Comparison of ENCODE assay signal across 13 cellular contexts in the genomic region with DNA sequence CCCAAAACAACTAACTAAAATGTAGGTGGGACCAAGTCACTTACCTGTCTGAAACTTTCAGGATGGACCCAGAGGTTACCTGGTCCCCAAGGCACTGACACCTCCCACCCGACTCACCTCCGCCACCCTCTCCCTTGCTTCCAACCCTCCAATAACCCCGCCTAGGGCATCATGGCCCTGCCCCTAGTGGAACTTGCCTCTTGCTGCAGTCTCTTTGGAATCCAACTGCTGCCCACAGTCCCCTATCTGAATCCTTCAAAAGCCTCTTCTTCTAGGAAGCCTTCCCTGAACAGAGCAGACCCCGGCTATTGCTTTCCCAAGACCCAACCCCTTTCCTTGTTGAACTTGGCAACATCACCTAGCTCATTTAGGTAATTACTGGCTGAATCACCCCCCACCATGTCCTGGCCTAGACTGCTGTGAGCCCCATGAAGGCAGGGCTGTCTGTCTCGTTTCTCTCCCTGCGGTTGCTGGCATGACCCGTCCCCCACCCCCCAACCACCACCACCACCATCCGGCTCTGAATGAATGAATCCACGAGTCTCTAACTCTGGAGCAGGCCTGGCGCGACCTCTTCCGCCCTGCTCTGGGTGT. TPM values are rescaled to one million over a fixed set of nuclear protein-coding genes. Genes with fewer than 3 reads are reported as not detected.
DNase-seq lines count a peak whose midpoint lies in the region; ATAC-seq and TF ChIP-seq lines count a peak whose summit lies in the region.
"Had no signal": no experiment of that assay in that cellular context is flagged by ENCODE, and none has a peak within 500 bp of the region (broad histone marks: within the 10 kb centered on the region; RNA-seq: fewer than 3 reads in every experiment).

No MANE protein-coding gene starts in this region.

- H3F3A ChIP-seq in MM.1S (ENCODE audit: insufficient read depth, low read length) (no peaks in the 10 kb centered on the region), GM23248 (ENCODE audit: insufficient read depth) (no peaks in the 10 kb centered on the region)

- WGBS in psoas muscle, 3 donors = 83 to 85% (median 84%) methylated on average over 12 of the region's 12 CpGs
- WGBS in GM23248 (ENCODE audit: low coverage in 1 of 2, low lambda C conversion rate in 2 of 2, missing lambda C conversion rate in 2 of 2), 2 experiments = 76 to 84% methylated on average over 7 to 12 of the region's 12 CpGs

- H3K27me3 Mint-ChIP-seq in neural crest cell (ENCODE audit: low read depth) = no peaks in the 10 kb centered on the region

- no peaks in the 10 kb centered on the region for H3K9me3 ChIP-seq in MM.1S (replicated peaks; ENCODE audit: insufficient read depth, low read length)
- no peaks in the 10 kb centered on the region for H3K9me3 ChIP-seq in psoas muscle
- no peaks in the 10 kb centered on the region for H3K9me3 ChIP-seq in GM23248 (ENCODE audit: low read depth)
- H3K9me3 ChIP-seq: sigmoid colon had no signal

- TF ChIP-seq CTCF in GM12865 (IDR thresholded peaks at IDR 0.05; ENCODE audit: insufficient read depth, low read depth, low read length, missing control alignments) (peak; percentile 27), MM.1S (IDR thresholded peaks at IDR 0.05; ENCODE audit: low read length) (peak; percentile 16; the same call in 1 of the 2 replicates), cardiac fibroblast (IDR thresholded peaks at IDR 0.05; ENCODE audit: low read depth, low read length) (peak; percentile 36), neural crest cell (conservative IDR thresholded peaks at IDR 0.05) (peak; percentile 46), psoas muscle (IDR thresholded peaks at IDR 0.05) (no peak)

- H3K27me3 ChIP-seq in MM.1S (replicated peaks; ENCODE audit: insufficient read depth, low read length) (peaks cover 21% of the 10 kb centered on the region), psoas muscle (ENCODE audit: insufficient read depth in 3 of 3, low read length in 2 of 3) (peaks cover 0 to 22% (median 15%) of the 10 kb centered on the region in 3 donors), GM23248 (replicated peaks; ENCODE audit: insufficient read depth) (no peaks in the 10 kb centered on the region)

- H3K4me3 ChIP-seq in GM12865 (ENCODE audit: low read depth, low read length) (no peak overlapping the region), MM.1S (ENCODE audit: low read length) (no peak overlapping the region), cardiac fibroblast (replicated peaks in 1 of 2; ENCODE audit: low read depth in 2 of 2, low read length in 2 of 2) (no peak overlapping the region), psoas muscle (no peak overlapping the region), GM23248 (no peak overlapping the region)
- H3K4me3 ChIP-seq: sigmoid colon had no signal

- H3K27ac ChIP-seq in MM.1S (ENCODE audit: low read length) (no peak overlapping the region), psoas muscle (no peak overlapping the region), GM23248 (no peak overlapping the region)
- H3K27ac ChIP-seq: sigmoid colon had no signal

- H3K9ac ChIP-seq in MM.1S (ENCODE audit: low read length) = no peak overlapping the region
- H3K9ac ChIP-seq in GM23248 = no peak overlapping the region

- H3K79me2 ChIP-seq in MM.1S (ENCODE audit: low read length) (no peaks in the 10 kb centered on the region), GM23248 (ENCODE audit: insufficient read depth) (no peaks in the 10 kb centered on the region)

- intact Hi-C loops in psoas muscle (cut with DNase I) = no loop called here

- in situ Hi-C loops in GM23248 (cut with MboI) = no loop called here

- H3K4me1 ChIP-seq in MM.1S (ENCODE audit: low read length) (no peaks in the 10 kb centered on the region), psoas muscle (no peaks in the 10 kb centered on the region), GM23248 (ENCODE audit: insufficient read depth) (no peaks in the 10 kb centered on the region)

- DNase-seq in GM12865 (ENCODE audit: low read depth) = no peak
- no peak for DNase-seq in MM.1S
- no peak for DNase-seq in cardiac fibroblast (ENCODE audit: low read depth in 2 of 2)
- DNase-seq in neural crest cell (ENCODE audit: low read depth, low spot score) = no peak
- no peak for DNase-seq in psoas muscle
- DNase-seq in GM23248 = no peak
- no peak for DNase-seq in activated T-cell treated with anti-CD3 and anti-CD28 coated beads, Interleukin-2, amount 50 U/mL, for 48 hours
- DNase-seq: activated CD4-positive, alpha-beta memory T cell treated with anti-CD3 and anti-CD28 coated beads, Interleukin-2, amount 10 ng/mL, durations not matched to agents 7 days and 5 days; amniotic stem cell; foreskin fibroblast; sigmoid colon had no signal

- H3K4me2 ChIP-seq in MM.1S (ENCODE audit: low read depth, low read length) = no peak overlapping the region
- H3K4me2 ChIP-seq in GM23248 (ENCODE audit: unreplicated experiment) = no peak overlapping the region

- ATAC-seq in psoas muscle (no peak), HG03139 (IDR thresholded peaks at IDR 0.05; ENCODE audit: unreplicated experiment) (no peak)

- H2AFZ ChIP-seq in MM.1S (ENCODE audit: low read length) = no peak overlapping the region
- no peak overlapping the region for H2AFZ ChIP-seq in GM23248

- H3K36me3 Mint-ChIP-seq in neural crest cell (ENCODE audit: low read depth) = peaks cover 2% of the 10 kb centered on the region

- H3K9me3 Mint-ChIP-seq in neural crest cell = no peaks in the 10 kb centered on the region
- H3K9me3 Mint-ChIP-seq: activated CD4-positive, alpha-beta memory T cell treated with anti-CD3 and anti-CD28 coated beads, Interleukin-2, amount 10 ng/mL, durations not matched to agents 7 days and 5 days had no signal

- peak overlapping the region; percentile 69 for H3K4me3 Mint-ChIP-seq in neural crest cell
- H3K4me3 Mint-ChIP-seq: activated CD4-positive, alpha-beta memory T cell treated with anti-CD3 and anti-CD28 coated beads, Interleukin-2, amount 10 ng/mL, durations not matched to agents 7 days and 5 days had no signal

- no peaks in the 10 kb centered on the region for H3K9me2 ChIP-seq in MM.1S (replicated peaks; ENCODE audit: insufficient read depth, low read length)
- H3K9me2 ChIP-seq in GM23248 (ENCODE audit: insufficient read depth) = no peaks in the 10 kb centered on the region

- no peaks in the 10 kb centered on the region for H3K36me3 ChIP-seq in MM.1S (replicated peaks; ENCODE audit: insufficient read depth, low read length)
- H3K36me3 ChIP-seq in psoas muscle (ENCODE audit: insufficient read depth in 1 of 2, low read depth in 1 of 2) = no peaks in the 10 kb centered on the region
- H3K36me3 ChIP-seq in GM23248 (ENCODE audit: low read depth) = no peaks in the 10 kb centered on the region
- H3K36me3 ChIP-seq: sigmoid colon had no signal

- no peaks in the 10 kb centered on the region for H4K20me1 ChIP-seq in MM.1S (ENCODE audit: insufficient read depth, low read length)
- H4K20me1 ChIP-seq in GM23248 (ENCODE audit: insufficient read depth) = no peaks in the 10 kb centered on the region

- no peak overlapping the region for H3K27ac Mint-ChIP-seq in neural crest cell (ENCODE audit: unreplicated experiment)
- H3K27ac Mint-ChIP-seq: activated CD4-positive, alpha-beta memory T cell treated with anti-CD3 and anti-CD28 coated beads, Interleukin-2, amount 10 ng/mL, durations not matched to agents 7 days and 5 days had no signal

- peaks cover 37% of the 10 kb centered on the region for H3K4me1 Mint-ChIP-seq in neural crest cell

RNA-seq across cellular contexts. Expression of a gene that starts 9.4 kb away (rescaled TPM):
- total RNA-seq in neural crest cell (73.4 and 80.5 TPM in 2 replicates), psoas muscle (under 1 TPM in 1 of 4 donors, not detected in 3; 0.05 TPM)
- polyA plus RNA-seq in psoas muscle (under 1 TPM in 2 of 3 donors, not detected in 1; 0.01 to 0.03 TPM), GM23248 (2016; fragmentation: Nextera tagmentation; extraction: Ambion mirVana) (not detected in 2 replicates)
- not detected in 2 replicates for total RNA-seq in GM23248 (2014; rRNA removed; shearing (Covaris generic))
- total RNA-seq: lower leg skin had no signal

Comparison
In these comparisons a context has a peak if more than half of its experiments do, and no peak if none do; other contexts are left out.
1. RNA of a gene that starts 9.4 kb away (total RNA-seq): 73.4 to 80.5 TPM in neural crest cell; 0.05 TPM in psoas muscle and not detected in GM23248; every median in the first group is over 10 times any median in the second.